Comparison of ENCODE assay signal across 16 cellular contexts in genomic region chr1:168360151-168360550, GRCh38.
DNase-seq lines count a peak whose midpoint lies in the region; FAIRE-seq and TF ChIP-seq lines count a peak whose summit lies in the region.
"Had no signal": no experiment of that assay in that cellular context is flagged by ENCODE, and none has a peak within 500 bp of the region (broad histone marks: within the 10 kb centered on the region; RNA-seq: fewer than 3 reads in every experiment).

No MANE protein-coding gene starts in this region.

- H3K27me3 ChIP-seq in parathyroid adenoma (ENCODE audit: control insufficient read depth, insufficient read depth, low read length): no peaks in the 10 kb centered on the region
- H3K27me3 ChIP-seq: spleen had no signal

- in situ Hi-C loops in G401 (cut with HindIII; ENCODE audit: low sequenced_read_pairs): no loop called here

- no peak overlapping the region for H3K4me2 ChIP-seq in parathyroid adenoma (ENCODE audit: low read length)

- peak overlapping the region; percentile 33 for H2AFZ ChIP-seq in parathyroid adenoma

- peak; percentile 36 for FAIRE-seq in HTR-8/SVneo (lab: Jason Lieb, UNC)
- FAIRE-seq: A204.1 had no signal

- peaks cover 3% of the 10 kb centered on the region for H3K4me1 ChIP-seq in parathyroid adenoma

- no peaks in the 10 kb centered on the region for H3K79me2 ChIP-seq in parathyroid adenoma

- H3K4me3 ChIP-seq in cardiac fibroblast (replicated peaks in 1 of 2; ENCODE audit: low read depth in 2 of 2, low read length in 2 of 2): no peak overlapping the region
- H3K4me3 ChIP-seq in parathyroid adenoma (ENCODE audit: low read depth, low read length): no peak overlapping the region
- H3K4me3 ChIP-seq: MG63, spleen had no signal

- H3K9ac ChIP-seq in parathyroid adenoma: no peak overlapping the region

- DNase-seq in activated CD4-positive, alpha-beta T cell treated with anti-CD3 and anti-CD28 coated beads for 48 hours: peak; percentile 52
- no peak for DNase-seq in activated CD4-positive, alpha-beta T cell treated with anti-CD3 and anti-CD28 coated beads for 4 hours
- no peak for DNase-seq in HTR-8/SVneo (ENCODE audit: insufficient read length, low spot score)
- peak; percentile 21 to 60 for DNase-seq in cardiac fibroblast (ENCODE audit: low read depth in 2 of 2)
- no peak for DNase-seq in G401 (ENCODE audit: low spot score)
- DNase-seq in NCI-H2081 (lab: John Stamatoyannopoulos, UW): no peak
- no peak for DNase-seq in hypothalamus (lab: John Stamatoyannopoulos, UW)
- DNase-seq: amygdala, DMS153, MG63, NCI-H526, SHP77, spleen had no signal

- TF ChIP-seq CTCF in cardiac fibroblast (IDR thresholded peaks at IDR 0.05; ENCODE audit: low read depth, low read length) (no peak), parathyroid adenoma (IDR thresholded peaks at IDR 0.05) (no peak)

- H3K27ac ChIP-seq in parathyroid adenoma: no peak overlapping the region
- H3K27ac ChIP-seq: VCaP had no signal

- no peaks in the 10 kb centered on the region for H3K9me3 ChIP-seq in parathyroid adenoma (ENCODE audit: control insufficient read depth, low read length)
- H3K9me3 ChIP-seq: MG63, spleen had no signal

- no peaks in the 10 kb centered on the region for H3K36me3 ChIP-seq in parathyroid adenoma (ENCODE audit: control insufficient read depth, insufficient read depth, low read length)
- H3K36me3 ChIP-seq: MG63, spleen had no signal

Comparison
In these comparisons a context has a peak if more than half of its experiments do, and no peak if none do; other contexts are left out.
1. DNase-seq: peak in activated CD4-positive, alpha-beta T cell treated with anti-CD3 and anti-CD28 coated beads for 48 hours (single experiment) and cardiac fibroblast (2 of 2); none in activated CD4-positive, alpha-beta T cell treated with anti-CD3 and anti-CD28 coated beads for 4 hours (0 of 2), HTR-8/SVneo (single experiment), G401 (single experiment), NCI-H2081 (0 of 2) and hypothalamus (0 of 51).